ENCODE assay signal across 1 cellular context in the genomic region with DNA sequence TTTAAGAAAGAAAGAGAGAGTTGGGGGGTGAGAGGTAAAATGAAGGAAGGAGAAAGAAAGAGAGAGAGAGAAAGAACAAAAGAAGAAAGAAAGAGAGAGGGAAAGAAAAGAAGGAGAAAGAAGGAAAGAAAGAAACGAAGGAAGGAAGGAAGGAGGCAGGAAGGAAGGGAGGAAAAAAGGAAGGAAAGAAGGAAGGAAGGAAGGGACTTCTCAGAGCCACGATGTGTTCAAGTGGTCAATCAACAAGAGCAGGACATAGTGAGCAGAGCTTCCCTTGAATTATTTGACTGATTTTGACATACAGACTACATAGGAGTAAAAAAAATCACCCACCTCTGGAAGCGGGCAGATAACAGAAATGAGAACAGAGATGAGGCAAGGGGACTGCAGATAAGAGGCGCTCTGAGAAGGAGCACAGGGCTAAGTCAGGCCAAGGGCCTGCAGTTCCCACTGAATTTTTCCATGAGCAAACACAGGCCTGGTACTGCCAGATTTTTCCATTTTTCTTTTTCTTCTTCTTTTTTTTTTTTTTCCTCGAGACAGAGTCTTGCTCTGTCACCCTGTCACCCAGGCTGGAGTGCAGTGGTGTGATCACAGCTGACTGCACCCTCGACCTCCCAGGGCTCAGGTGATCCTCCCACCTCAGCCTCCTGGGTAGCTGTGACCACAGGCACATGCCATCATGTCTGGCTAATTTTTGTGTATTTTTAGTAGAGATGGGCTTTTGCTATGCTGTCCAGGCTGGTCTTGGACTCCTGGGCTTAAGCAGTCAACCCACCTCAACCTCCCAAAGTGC.
TF ChIP-seq lines count a peak whose summit lies in the region.

No MANE protein-coding gene starts in this region.

TF ChIP-seq in HCT116, 20 proteins besides CTCF, POLR2A, EP300 and RAD21 (continued from another document):
- TF ChIP-seq, protein P1, sequence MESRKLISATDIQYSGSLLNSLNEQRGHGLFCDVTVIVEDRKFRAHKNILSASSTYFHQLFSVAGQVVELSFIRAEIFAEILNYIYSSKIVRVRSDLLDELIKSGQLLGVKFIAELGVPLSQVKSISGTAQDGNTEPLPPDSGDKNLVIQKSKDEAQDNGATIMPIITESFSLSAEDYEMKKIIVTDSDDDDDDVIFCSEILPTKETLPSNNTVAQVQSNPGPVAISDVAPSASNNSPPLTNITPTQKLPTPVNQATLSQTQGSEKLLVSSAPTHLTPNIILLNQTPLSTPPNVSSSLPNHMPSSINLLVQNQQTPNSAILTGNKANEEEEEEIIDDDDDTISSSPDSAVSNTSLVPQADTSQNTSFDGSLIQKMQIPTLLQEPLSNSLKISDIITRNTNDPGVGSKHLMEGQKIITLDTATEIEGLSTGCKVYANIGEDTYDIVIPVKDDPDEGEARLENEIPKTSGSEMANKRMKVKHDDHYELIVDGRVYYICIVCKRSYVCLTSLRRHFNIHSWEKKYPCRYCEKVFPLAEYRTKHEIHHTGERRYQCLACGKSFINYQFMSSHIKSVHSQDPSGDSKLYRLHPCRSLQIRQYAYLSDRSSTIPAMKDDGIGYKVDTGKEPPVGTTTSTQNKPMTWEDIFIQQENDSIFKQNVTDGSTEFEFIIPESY (IDR thresholded peaks at IDR 0.05; ENCODE audit: extremely low read depth, insufficient replicate concordance, low read length) = no peak
